In genomic region chr1:16905112-16905855, GRCh38 we compare ENCODE assay signal across 8 cellular contexts. TPM values are rescaled to one million over a fixed set of nuclear protein-coding genes. Genes with fewer than 3 reads are reported as not detected.
A peak's percentile ranks its signal among the peaks of the same experiment; 100 is the strongest.
DNase-seq lines count a peak whose midpoint lies in the region; ATAC-seq lines count a peak whose summit lies in the region.

No MANE protein-coding gene starts in this region.

- H3K9me3 Mint-ChIP-seq in stimulated activated naive B cell treated with anti-CD40 and anti-IgM and Interleukin-4, amounts not matched to agents 10 μg/mL and 1 μg/mL and 100 μg/mL, for 72 hours, result no peaks in the 10 kb centered on the region

- no peaks in the 10 kb centered on the region for H3K36me3 Mint-ChIP-seq in stimulated activated naive B cell treated with anti-CD40 and anti-IgM and Interleukin-4, amounts not matched to agents 10 μg/mL and 1 μg/mL and 100 μg/mL, for 72 hours

- peaks cover 24 to 30% of the 10 kb centered on the region in 2 donors for H3K4me1 Mint-ChIP-seq in stimulated activated naive B cell treated with anti-CD40 and anti-IgM and Interleukin-4, amounts not matched to agents 10 μg/mL and 1 μg/mL and 100 μg/mL, for 72 hours

- no peaks in the 10 kb centered on the region for H3K27me3 Mint-ChIP-seq in stimulated activated naive B cell treated with anti-CD40 and anti-IgM and Interleukin-4, amounts not matched to agents 10 μg/mL and 1 μg/mL and 100 μg/mL, for 72 hours

- peak; percentile 87 for ATAC-seq in Right ventricle myocardium inferior
- ATAC-seq in stimulated activated naive B cell treated with anti-CD40 and anti-IgM and Interleukin-4, amounts not matched to agents 10 μg/mL and 1 μg/mL and 100 μg/mL, for 72 hours (replicated peaks), result peak; percentile 72 to 79

- peak overlapping the region; percentile 100 for H3K27ac ChIP-seq in layer of hippocampus (ENCODE audit: low read depth, low read length)

- DNase-seq in Right ventricle myocardium inferior (ENCODE audit: missing footprints) (no peak), cardiac septum (ENCODE audit: low spot score) (no peak), HAP-1 (ENCODE audit: low spot score in 2 of 2) (peak; percentile 81 to 95), LHCN-M2 (ENCODE audit: low read depth) (peak; percentile 78), SIG-M5 (lab: John Stamatoyannopoulos, UW) (peak; percentile 73)
- DNase-seq in central memory CD4-positive, alpha-beta T cell, result peak; percentile 33
- DNase-seq in stimulated activated naive B cell treated with anti-CD40 and anti-IgM and Interleukin-4, amounts not matched to agents 10 μg/mL and 1 μg/mL and 100 μg/mL, for 72 hours, result peak; percentile 82

- peak overlapping the region; percentile 34 for H3K4me3 ChIP-seq in HAP-1

- intact Hi-C loops in Right ventricle myocardium inferior (cut with DNase I) (no loop called here), cardiac septum (cut with DNase I) (no loop called here)

- H3K4me3 Mint-ChIP-seq in stimulated activated naive B cell treated with anti-CD40 and anti-IgM and Interleukin-4, amounts not matched to agents 10 μg/mL and 1 μg/mL and 100 μg/mL, for 72 hours, result no peak overlapping the region

- 0 out of 2 replicates have a peak, but pooled peaks cover 2% of the 10 kb centered on the region for H3K9me3 ChIP-seq in HAP-1

- H3K27ac Mint-ChIP-seq in stimulated activated naive B cell treated with anti-CD40 and anti-IgM and Interleukin-4, amounts not matched to agents 10 μg/mL and 1 μg/mL and 100 μg/mL, for 72 hours, result no peak overlapping the region

- H3K36me3 ChIP-seq in HAP-1 (replicated peaks), result no peaks in the 10 kb centered on the region

- peaks cover 8% of the 10 kb centered on the region for H3K4me1 ChIP-seq in HAP-1

- no peaks in the 10 kb centered on the region for H3K27me3 ChIP-seq in HAP-1 (ENCODE audit: low read depth)
- H3K27me3 ChIP-seq in layer of hippocampus (ENCODE audit: control insufficient read depth, insufficient read depth, low read length), result no peaks in the 10 kb centered on the region

- in situ Hi-C loops in HAP-1 (cut with MboI; ENCODE audit: low sequenced_read_pairs), result no loop called here

RNA-seq across cellular contexts. Expression of gene RNU1-2, which starts 9.5 kb away (rescaled TPM):
- total RNA-seq in Right ventricle myocardium inferior, result 4,572 TPM
- total RNA-seq in cardiac septum, result 6,195 TPM
- total RNA-seq in LHCN-M2 (2014; rRNA removed), result under 0.01 TPM in 1 of 2 replicates, not detected in the other
- polyA plus RNA-seq in LHCN-M2 (2012), result 19.4 TPM

RNA-seq across cellular contexts. Expression of gene CROCC, which starts 16.4 kb away (rescaled TPM):
- total RNA-seq in Right ventricle myocardium inferior (6.5 TPM), cardiac septum (7.4 TPM), LHCN-M2 (2014; rRNA removed) (9.4 and 12.3 TPM in 2 replicates)
- polyA plus RNA-seq in LHCN-M2 (2012), result 5.6 TPM

Comparison
In these comparisons a context has a peak if more than half of its experiments do, and no peak if none do; other contexts are left out.
1. DNase-seq: peak in HAP-1 (2 of 2), LHCN-M2 (single experiment), SIG-M5 (single experiment), central memory CD4-positive, alpha-beta T cell (single experiment) and stimulated activated naive B cell treated with anti-CD40 and anti-IgM and Interleukin-4, amounts not matched to agents 10 μg/mL and 1 μg/mL and 100 μg/mL, for 72 hours (single experiment); none in Right ventricle myocardium inferior (single experiment) and cardiac septum (single experiment).
2. RNA of gene RNU1-2, which starts 9.5 kb away (total RNA-seq): 6,195 TPM in cardiac septum (single experiment) and 4,572 TPM in Right ventricle myocardium inferior (single experiment); under 0.01 TPM in LHCN-M2; every median in the first group is over 1,000 times any median in the second.